ENCODE assay signal across 16 cellular contexts in genomic region chr15:40650479-40650878, GRCh38.
"Had no signal": no experiment of that assay in that cellular context is flagged by ENCODE, and none has a peak within 500 bp of the region (broad histone marks: within the 10 kb centered on the region; RNA-seq: fewer than 3 reads in every experiment).

No MANE protein-coding gene starts in this region.

- H3K4me1 Mint-ChIP-seq: activated T-helper 17 cell treated with anti-CD3 and anti-CD28 coated beads, Interleukin-2, amount 50 U/mL, for 72 hours had no signal

- H3K4me3 ChIP-seq: cardiac muscle cell, left ventricle myocardium inferior, right atrium auricular region, smooth muscle cell had no signal

- H3K27ac Mint-ChIP-seq: activated T-helper 17 cell treated with anti-CD3 and anti-CD28 coated beads, Interleukin-2, amount 50 U/mL, for 72 hours; natural killer cell treated with Interleukin-12 subunit alpha and Interleukin-12 subunit beta and Interleukin-15 and Interleukin-18, amount 100 ng/mL, for 72 hours; progenitor cell of endocrine pancreas had no signal

- H3K4me1 ChIP-seq: left ventricle myocardium inferior, right atrium auricular region had no signal

- DNase-seq: activated CD4-positive, alpha-beta T cell treated with anti-CD3 and anti-CD28 coated beads, Interleukin-2, amount 50 U/mL, for 1 hour; activated naive CD4-positive, alpha-beta T cell treated with Interleukin-2 at 50 U/mL for 16 hours; left ventricle myocardium inferior; occipital lobe; stimulated activated naive CD8-positive, alpha-beta T cell treated with anti-CD3 and anti-CD28 coated beads, Interleukin-15, amount 100 ng/mL, for 72 hours; SW 1271 had no signal

- H3K27me3 ChIP-seq: cardiac muscle cell, right atrium auricular region had no signal

- ATAC-seq: activated T-helper 17 cell treated with anti-CD3 and anti-CD28 coated beads, Interleukin-2, amount 50 U/mL, for 72 hours; esophagus mucosa; natural killer cell treated with Interleukin-12 subunit alpha and Interleukin-12 subunit beta and Interleukin-15 and Interleukin-18, amount 100 ng/mL, for 72 hours; stimulated activated naive CD8-positive, alpha-beta T cell treated with anti-CD3 and anti-CD28 coated beads, Interleukin-15, amount 100 ng/mL, for 72 hours had no signal

- H3K36me3 ChIP-seq: cardiac muscle cell, left ventricle myocardium inferior, right atrium auricular region had no signal

- H3K27me3 Mint-ChIP-seq: activated T-helper 17 cell treated with anti-CD3 and anti-CD28 coated beads, Interleukin-2, amount 50 U/mL, for 72 hours; memory B cell; natural killer cell treated with Interleukin-12 subunit alpha and Interleukin-12 subunit beta and Interleukin-15 and Interleukin-18, amount 100 ng/mL, for 72 hours; progenitor cell of endocrine pancreas; stimulated activated naive CD8-positive, alpha-beta T cell treated with anti-CD3 and anti-CD28 coated beads, Interleukin-15, amount 100 ng/mL, for 72 hours; type B pancreatic cell had no signal

- H3K36me3 Mint-ChIP-seq: memory B cell; natural killer cell treated with Interleukin-12 subunit alpha and Interleukin-12 subunit beta and Interleukin-15 and Interleukin-18, amount 100 ng/mL, for 72 hours had no signal

- H3K9me3 ChIP-seq: left ventricle myocardium inferior, right atrium auricular region had no signal

- H3K4me3 Mint-ChIP-seq: activated T-helper 17 cell treated with anti-CD3 and anti-CD28 coated beads, Interleukin-2, amount 50 U/mL, for 72 hours; memory B cell; natural killer cell treated with Interleukin-12 subunit alpha and Interleukin-12 subunit beta and Interleukin-15 and Interleukin-18, amount 100 ng/mL, for 72 hours; stimulated activated naive CD8-positive, alpha-beta T cell treated with anti-CD3 and anti-CD28 coated beads, Interleukin-15, amount 100 ng/mL, for 72 hours; T-helper 2 cell treated with Interferon-gamma antibody and Interleukin-4, amounts not matched to agents 5 μg/mL and 100 μg/mL, for 36 hours; type B pancreatic cell had no signal

- H3K27ac ChIP-seq: cardiac muscle cell, left ventricle myocardium inferior, right atrium auricular region had no signal

- H3K9me3 Mint-ChIP-seq: activated T-helper 17 cell treated with anti-CD3 and anti-CD28 coated beads, Interleukin-2, amount 50 U/mL, for 72 hours; memory B cell; natural killer cell treated with Interleukin-12 subunit alpha and Interleukin-12 subunit beta and Interleukin-15 and Interleukin-18, amount 100 ng/mL, for 72 hours; stimulated activated naive CD8-positive, alpha-beta T cell treated with anti-CD3 and anti-CD28 coated beads, Interleukin-15, amount 100 ng/mL, for 72 hours; T-helper 2 cell treated with Interferon-gamma antibody and Interleukin-4, amounts not matched to agents 5 μg/mL and 100 μg/mL, for 36 hours; type B pancreatic cell had no signal
